In the genomic region with DNA sequence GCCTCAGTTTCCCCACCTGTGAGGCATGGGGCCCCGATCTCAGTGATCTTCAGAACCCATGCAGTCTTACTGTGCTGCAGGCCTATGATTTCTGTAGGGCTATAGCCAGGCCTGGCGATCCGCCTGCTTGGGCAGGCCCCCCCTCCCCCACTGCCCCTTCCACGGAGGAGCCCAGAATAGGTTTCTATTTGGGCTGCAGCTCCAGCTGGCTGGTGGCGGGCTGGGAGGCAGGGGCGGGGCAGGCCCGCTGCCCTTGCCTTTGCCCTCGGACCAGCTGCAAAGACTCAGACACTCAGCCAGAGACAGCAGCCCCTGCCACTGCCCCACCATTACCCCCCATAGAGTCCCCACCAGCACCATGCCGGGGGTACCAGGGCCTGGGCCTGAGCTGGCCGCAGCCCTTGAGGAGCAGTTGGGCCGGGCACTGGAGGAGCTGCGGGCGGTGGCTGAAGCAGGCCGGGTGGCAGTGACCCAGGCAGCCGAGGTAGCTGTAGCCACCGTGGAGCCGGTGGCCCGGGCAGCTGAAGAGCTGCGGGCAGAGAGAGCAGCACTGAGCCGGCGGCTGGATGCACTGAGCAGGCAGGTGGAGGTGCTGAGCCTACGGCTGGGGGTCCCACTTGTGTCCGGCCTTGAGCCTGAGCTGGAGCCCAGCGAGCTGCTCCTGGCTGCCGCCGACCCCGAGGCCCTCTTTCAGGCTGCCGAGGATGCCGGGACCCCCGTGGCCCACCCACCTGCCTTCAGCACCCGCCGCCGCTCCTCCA, we compare ENCODE assay signal across 14 cellular contexts.
A peak's percentile ranks its signal among the peaks of the same experiment; 100 is the strongest.
DNase-seq lines count a peak whose midpoint lies in the region; ATAC-seq and FAIRE-seq lines count a peak whose summit lies in the region.
"Had no signal": no experiment of that assay in that cellular context is flagged by ENCODE, and none has a peak within 500 bp of the region (broad histone marks: within the 10 kb centered on the region; RNA-seq: fewer than 3 reads in every experiment).

No MANE protein-coding gene starts in this region.

- H3K9me3 ChIP-seq in stomach smooth muscle (ENCODE audit: control insufficient read depth in 2 of 2, low read length in 2 of 2) = no peaks in the 10 kb centered on the region

- H3K36me3 ChIP-seq in stomach smooth muscle (ENCODE audit: control insufficient read depth in 2 of 2, insufficient read depth in 2 of 2, low read length in 2 of 2) = peaks cover 61 to 70% of the 10 kb centered on the region in 2 donors
- H3K36me3 ChIP-seq: cardiac muscle cell had no signal

- H3K4me1 ChIP-seq in stomach smooth muscle (ENCODE audit: control insufficient read depth, insufficient read depth, low read length) = peaks cover 85% of the 10 kb centered on the region

- no peaks in the 10 kb centered on the region for H3K27me3 ChIP-seq in stomach smooth muscle (ENCODE audit: control insufficient read depth in 1 of 2, insufficient read depth in 2 of 2, low read length in 2 of 2)
- H3K27me3 ChIP-seq: cardiac muscle cell had no signal

- peak overlapping the region; percentile 92 to 97 for H3K9ac ChIP-seq in stomach smooth muscle (ENCODE audit: low read length in 2 of 2)

- ATAC-seq in HG03432 (IDR thresholded peaks at IDR 0.05; ENCODE audit: unreplicated experiment) = no peak
- ATAC-seq: T-helper 17 cell had no signal

- peak; percentile 6 for DNase-seq in GM19239 (ENCODE audit: insufficient read length, low spot score)
- DNase-seq in cerebellar cortex (ENCODE audit: low spot score) = peak; percentile 34
- DNase-seq in islet precursor cell = peak; percentile 53
- DNase-seq in activated CD4-positive, CD25-positive, alpha-beta regulatory T cell (lab: John Stamatoyannopoulos, UW) = no peak
- no peak for DNase-seq in Kasumi-1 (lab: John Stamatoyannopoulos, UW)
- no peak for DNase-seq in activated CD8-positive, alpha-beta memory T cell treated with anti-CD3 and anti-CD28 coated beads, Interleukin-2, amount 50 U/mL, for 48 hours
- DNase-seq: activated CD4-positive, alpha-beta T cell treated with anti-CD3 and anti-CD28 coated beads, Interleukin-2, amount 50 U/mL, for 48 hours; activated effector memory CD4-positive, alpha-beta T cell treated with anti-CD3 and anti-CD28 coated beads, Interleukin-2, amount 50 U/mL, for 16 hours; OCI-M1; T-helper 17 cell had no signal

- no peak for FAIRE-seq in GM19239 (lab: Jason Lieb, UNC)

- peak overlapping the region; percentile 98 for H3K27ac ChIP-seq in stomach smooth muscle (ENCODE audit: low read length)
- H3K27ac ChIP-seq: C4-2B, cardiac muscle cell had no signal

- H3K4me3 ChIP-seq in stomach smooth muscle (ENCODE audit: low read length in 2 of 2) = peak overlapping the region; percentile 94 to 95
- H3K4me3 ChIP-seq: cardiac muscle cell had no signal

Comparison
In these comparisons a context has a peak if more than half of its experiments do, and no peak if none do; other contexts are left out.
1. DNase-seq: peak in GM19239 (single experiment), cerebellar cortex (single experiment) and islet precursor cell (single experiment); none in activated CD4-positive, CD25-positive, alpha-beta regulatory T cell (0 of 4), Kasumi-1 (0 of 2) and activated CD8-positive, alpha-beta memory T cell treated with anti-CD3 and anti-CD28 coated beads, Interleukin-2, amount 50 U/mL, for 48 hours (single experiment).